8 cellular contexts compared by ENCODE assay signal in genomic region chr7:26166681-26167266, GRCh38. TPM values are rescaled to one million over a fixed set of nuclear protein-coding genes. Genes with fewer than 3 reads are reported as not detected.
DNase-seq lines count a peak whose midpoint lies in the region; ATAC-seq lines count a peak whose summit lies in the region.

No MANE protein-coding gene starts in this region.

- peaks cover 2 to 21% of the 10 kb centered on the region in 2 donors for H3K36me3 Mint-ChIP-seq in activated T-cell treated with anti-CD3 and anti-CD28 coated beads, Interleukin-2, amount 50 U/mL, for 72 hours (ENCODE audit: insufficient read depth in 2 of 2)
- peaks cover 6% of the 10 kb centered on the region for H3K36me3 Mint-ChIP-seq in stimulated activated memory B cell treated with anti-CD40 and anti-IgM and Interleukin-4, amounts not matched to agents 10 μg/mL and 1 μg/mL and 100 μg/mL, for 72 hours

- H3K4me1 Mint-ChIP-seq in activated T-cell treated with anti-CD3 and anti-CD28 coated beads, Interleukin-2, amount 50 U/mL, for 72 hours (ENCODE audit: low read depth): peaks cover 59% of the 10 kb centered on the region
- H3K4me1 Mint-ChIP-seq in stimulated activated memory B cell treated with anti-CD40 and anti-IgM and Interleukin-4, amounts not matched to agents 10 μg/mL and 1 μg/mL and 100 μg/mL, for 72 hours: peaks cover 13% of the 10 kb centered on the region

- H3K27me3 Mint-ChIP-seq in activated T-cell treated with anti-CD3 and anti-CD28 coated beads, Interleukin-2, amount 50 U/mL, for 72 hours (ENCODE audit: low read depth): no peaks in the 10 kb centered on the region
- H3K27me3 Mint-ChIP-seq in stimulated activated memory B cell treated with anti-CD40 and anti-IgM and Interleukin-4, amounts not matched to agents 10 μg/mL and 1 μg/mL and 100 μg/mL, for 72 hours: no peaks in the 10 kb centered on the region

- peak; percentile 76 to 80 for ATAC-seq in activated CD4-positive, CD25-positive, alpha-beta regulatory T cell treated with anti-CD3 and anti-CD28 coated beads, Interleukin-2, amount 50 U/mL, for 24 hours
- ATAC-seq in HG02798 (IDR thresholded peaks at IDR 0.05; ENCODE audit: poor library complexity, unreplicated experiment): peak; percentile 39
- ATAC-seq in activated T-cell treated with anti-CD3 and anti-CD28 coated beads, Interleukin-2, amount 50 U/mL, for 72 hours (replicated peaks in 1 of 2): peak; percentile 87 to 91
- peak; percentile 74 for ATAC-seq in stimulated activated memory B cell treated with anti-CD40 and anti-IgM and Interleukin-4, amounts not matched to agents 10 μg/mL and 1 μg/mL and 100 μg/mL, for 72 hours
- no peak for ATAC-seq in HG03565 (IDR thresholded peaks at IDR 0.05; ENCODE audit: unreplicated experiment)

- peak overlapping the region; percentile 89 for H3K27ac Mint-ChIP-seq in activated T-cell treated with anti-CD3 and anti-CD28 coated beads, Interleukin-2, amount 50 U/mL, for 72 hours
- peak overlapping the region; percentile 69 for H3K27ac Mint-ChIP-seq in stimulated activated memory B cell treated with anti-CD40 and anti-IgM and Interleukin-4, amounts not matched to agents 10 μg/mL and 1 μg/mL and 100 μg/mL, for 72 hours

- peaks cover 1 to 2% of the 10 kb centered on the region in 2 donors for H3K9me3 Mint-ChIP-seq in activated T-cell treated with anti-CD3 and anti-CD28 coated beads, Interleukin-2, amount 50 U/mL, for 72 hours
- H3K9me3 Mint-ChIP-seq in stimulated activated memory B cell treated with anti-CD40 and anti-IgM and Interleukin-4, amounts not matched to agents 10 μg/mL and 1 μg/mL and 100 μg/mL, for 72 hours: no peaks in the 10 kb centered on the region

- peak overlapping the region; percentile 68 to 75 for H3K4me3 Mint-ChIP-seq in activated T-cell treated with anti-CD3 and anti-CD28 coated beads, Interleukin-2, amount 50 U/mL, for 72 hours
- no peak overlapping the region for H3K4me3 Mint-ChIP-seq in stimulated activated memory B cell treated with anti-CD40 and anti-IgM and Interleukin-4, amounts not matched to agents 10 μg/mL and 1 μg/mL and 100 μg/mL, for 72 hours

- no peak for DNase-seq in activated CD4-positive, CD25-positive, alpha-beta regulatory T cell treated with anti-CD3 and anti-CD28 coated beads, Interleukin-2, amount 50 U/mL, for 72 hours
- DNase-seq in activated T-cell treated with anti-CD3 and anti-CD28 coated beads, Interleukin-2, amount 50 U/mL, for 72 hours: peak; percentile 50 to 54
- DNase-seq in A172 (ENCODE audit: low spot score) (no peak), inferior parietal cortex (ENCODE audit: extremely low spot score) (no peak)

RNA-seq across cellular contexts. Expression of gene NFE2L3, which starts 14.8 kb away (rescaled TPM):
- total RNA-seq in activated T-cell treated with anti-CD3 and anti-CD28 coated beads, Interleukin-2, amount 50 U/mL, for 72 hours: 10 to 100 TPM; 18.5 to 22.2 TPM
- total RNA-seq in A172 (2014; rRNA removed; shearing (Covaris generic)): 104 and 110 TPM in 2 replicates

RNA-seq across cellular contexts. Expression of gene HNRNPA2B1, which starts 33.8 kb away (rescaled TPM):
- 100 to 1,000 TPM; 439 to 483 TPM for total RNA-seq in activated T-cell treated with anti-CD3 and anti-CD28 coated beads, Interleukin-2, amount 50 U/mL, for 72 hours
- total RNA-seq in A172 (2014; rRNA removed; shearing (Covaris generic)): 257 and 324 TPM in 2 replicates

RNA-seq across cellular contexts. Expression of gene CBX3, which starts 34.8 kb away (rescaled TPM):
- 100 to 1,000 TPM; 201 to 221 TPM for total RNA-seq in activated T-cell treated with anti-CD3 and anti-CD28 coated beads, Interleukin-2, amount 50 U/mL, for 72 hours
- total RNA-seq in A172 (2014; rRNA removed; shearing (Covaris generic)): 529 and 544 TPM in 2 replicates

Comparison
In these comparisons a context has a peak if more than half of its experiments do, and no peak if none do; other contexts are left out.
1. DNase-seq: peak in activated T-cell treated with anti-CD3 and anti-CD28 coated beads, Interleukin-2, amount 50 U/mL, for 72 hours (2 of 2); none in activated CD4-positive, CD25-positive, alpha-beta regulatory T cell treated with anti-CD3 and anti-CD28 coated beads, Interleukin-2, amount 50 U/mL, for 72 hours (single experiment), A172 (single experiment) and inferior parietal cortex (single experiment).